9 cellular contexts compared by ENCODE assay signal in the genomic region with DNA sequence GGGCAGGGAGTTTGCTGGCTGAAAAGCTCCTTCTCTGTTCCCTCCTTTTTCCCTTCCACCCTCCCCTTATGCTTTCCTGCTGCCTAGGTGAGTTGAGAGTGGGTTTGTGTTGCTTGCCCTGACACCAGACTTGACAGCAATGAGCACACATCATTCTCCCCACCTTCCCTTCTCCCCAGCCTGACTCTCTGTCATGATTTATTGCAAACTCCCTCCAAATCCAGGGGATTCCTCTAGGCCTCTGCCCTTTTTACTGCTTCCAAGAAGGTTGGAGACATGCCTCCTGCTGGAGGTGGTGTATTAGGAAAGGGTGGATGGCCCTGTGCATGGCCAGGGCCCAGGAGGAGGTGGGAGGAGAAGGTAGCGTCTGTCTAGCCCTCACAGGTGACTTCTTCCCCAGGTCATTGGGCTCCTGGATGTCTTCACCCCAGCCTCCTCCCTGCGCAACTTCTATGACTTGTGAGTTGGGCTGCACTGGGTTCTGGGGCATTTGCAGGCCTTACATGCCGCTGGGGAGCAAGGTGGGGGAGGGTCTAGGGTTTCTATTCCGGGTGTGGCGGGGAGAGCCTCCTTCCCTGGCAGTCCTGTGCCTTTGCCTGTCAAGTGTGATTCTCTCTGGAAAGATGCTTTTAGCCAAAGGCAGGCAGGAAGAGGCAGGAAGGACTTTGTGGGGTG. TPM values are rescaled to one million over a fixed set of nuclear protein-coding genes. Genes with fewer than 3 reads are reported as not detected.
DNase-seq lines count a peak whose midpoint lies in the region; ATAC-seq and TF ChIP-seq lines count a peak whose summit lies in the region.
"Had no signal": no experiment of that assay in that cellular context is flagged by ENCODE, and none has a peak within 500 bp of the region (broad histone marks: within the 10 kb centered on the region; RNA-seq: fewer than 3 reads in every experiment).

No MANE protein-coding gene starts in this region.

- H2BK12ac ChIP-seq in H9 (ENCODE audit: insufficient read length, low read depth, low read length), result no peak overlapping the region

- no peak overlapping the region for H3K4me2 ChIP-seq in H9 (ENCODE audit: insufficient read depth, insufficient read length, low read length)

- no peaks in the 10 kb centered on the region for H3K36me3 ChIP-seq in prostate gland

- ATAC-seq in memory B cell (ENCODE audit: low read depth), result no peak
- ATAC-seq in HG03097 (IDR thresholded peaks at IDR 0.05; ENCODE audit: low FRiP score, unreplicated experiment), result no peak
- ATAC-seq: Panc1 had no signal

- H4K8ac ChIP-seq in H9 (replicated peaks; ENCODE audit: insufficient read length, low read depth, low read length), result no peak overlapping the region

- intact Hi-C loops in activated T-helper 1 cell treated with anti-CD3 and anti-CD28 coated beads, Interleukin-12 subunit alpha, Interleukin-12 subunit beta, Interleukin-2, Interleukin-4 antibody, amounts not matched to agents 30 ng/mL and 10 ng/mL and 1 ng/mL, durations not matched to agents 14 hours and 24 hours and 36 hours (cut with micrococcal nuclease), result no loop called here
- intact Hi-C loops in prostate gland (cut with DNase I), result no loop called here

- H3K4me3 ChIP-seq in prostate gland, result no peak overlapping the region

- H3K9me3 ChIP-seq in H9 (ENCODE audit: control insufficient read depth, low read depth, low read length) (no peaks in the 10 kb centered on the region), prostate gland (no peaks in the 10 kb centered on the region)

- H3K27me3 Mint-ChIP-seq in activated naive CD4-positive, alpha-beta T cell treated with anti-CD3 and anti-CD28 coated beads, Interleukin-2, amount 10 ng/mL, durations not matched to agents 7 days and 5 days, result no peaks in the 10 kb centered on the region
- H3K27me3 Mint-ChIP-seq in activated T-helper 1 cell treated with anti-CD3 and anti-CD28 coated beads, Interleukin-12 subunit alpha, Interleukin-12 subunit beta, Interleukin-2, Interleukin-4 antibody, amounts not matched to agents 30 ng/mL and 10 ng/mL and 1 ng/mL, durations not matched to agents 14 hours and 24 hours and 36 hours (ENCODE audit: insufficient read depth), result no peaks in the 10 kb centered on the region
- H3K27me3 Mint-ChIP-seq in memory B cell (no peaks in the 10 kb centered on the region), type B pancreatic cell (peaks cover 4% of the 10 kb centered on the region), H9 (ENCODE audit: low read depth) (peaks cover 10% of the 10 kb centered on the region)

- no peak for DNase-seq in activated naive CD4-positive, alpha-beta T cell treated with anti-CD3 and anti-CD28 coated beads, Interleukin-2, amount 10 ng/mL, durations not matched to agents 7 days and 5 days
- DNase-seq in activated naive CD4-positive, alpha-beta T cell (lab: John Stamatoyannopoulos, UW), result no peak
- DNase-seq in activated T-helper 1 cell treated with anti-CD3 and anti-CD28 coated beads, Interleukin-12 subunit alpha, Interleukin-12 subunit beta, Interleukin-2, Interleukin-4 antibody, amounts not matched to agents 30 ng/mL and 10 ng/mL and 1 ng/mL, durations not matched to agents 14 hours and 24 hours and 36 hours (ENCODE audit: low spot score), result no peak
- DNase-seq in memory B cell (ENCODE audit: low spot score in 2 of 2) (no peak), type B pancreatic cell (ENCODE audit: extremely low spot score, unreplicated experiment) (no peak), H9 (no peak), prostate gland (ENCODE audit: low spot score) (no peak)

- H3K23me2 ChIP-seq in H9 (ENCODE audit: insufficient read length, low read depth, low read length, poor library complexity, severe bottlenecking), result peaks cover 8% of the 10 kb centered on the region

- TF ChIP-seq POLR2A in prostate gland (IDR thresholded peaks at IDR 0.05), result no peak

- H2BK20ac ChIP-seq in H9 (ENCODE audit: low read depth, low read length, poor library complexity, severe bottlenecking), result no peak overlapping the region

- H3K18ac ChIP-seq in H9 (ENCODE audit: insufficient read length, low read depth, low read length), result no peak overlapping the region

- no peak overlapping the region for H2BK15ac ChIP-seq in H9 (ENCODE audit: low read depth, low read length)

- no peak overlapping the region for H3K56ac ChIP-seq in H9 (ENCODE audit: insufficient read length, low read depth, low read length)

- H2AK5ac ChIP-seq in H9 (ENCODE audit: insufficient read length, low read length), result no peak overlapping the region

- peaks cover 42% of the 10 kb centered on the region for H3K4me1 Mint-ChIP-seq in activated naive CD4-positive, alpha-beta T cell treated with anti-CD3 and anti-CD28 coated beads, Interleukin-2, amount 10 ng/mL, durations not matched to agents 7 days and 5 days
- H3K4me1 Mint-ChIP-seq in activated T-helper 1 cell treated with anti-CD3 and anti-CD28 coated beads, Interleukin-12 subunit alpha, Interleukin-12 subunit beta, Interleukin-2, Interleukin-4 antibody, amounts not matched to agents 30 ng/mL and 10 ng/mL and 1 ng/mL, durations not matched to agents 14 hours and 24 hours and 36 hours (ENCODE audit: low read depth), result peaks cover 44% of the 10 kb centered on the region
- H3K4me1 Mint-ChIP-seq in memory B cell, result peaks cover 43% of the 10 kb centered on the region
- H3K4me1 Mint-ChIP-seq in type B pancreatic cell (ENCODE audit: unreplicated experiment), result peaks cover 36% of the 10 kb centered on the region
- peaks cover 16 to 24% of the 10 kb centered on the region in 2 experiments for H3K4me1 Mint-ChIP-seq in H9

- no peak overlapping the region for H2BK5ac ChIP-seq in H9 (ENCODE audit: insufficient read length, low read length)

- no peak overlapping the region for H3K23ac ChIP-seq in H9 (ENCODE audit: insufficient read length, low read depth, low read length)

- H3K4me3 Mint-ChIP-seq in activated naive CD4-positive, alpha-beta T cell treated with anti-CD3 and anti-CD28 coated beads, Interleukin-2, amount 10 ng/mL, durations not matched to agents 7 days and 5 days, result peak overlapping the region; percentile 81
- H3K4me3 Mint-ChIP-seq in activated T-helper 1 cell treated with anti-CD3 and anti-CD28 coated beads, Interleukin-12 subunit alpha, Interleukin-12 subunit beta, Interleukin-2, Interleukin-4 antibody, amounts not matched to agents 30 ng/mL and 10 ng/mL and 1 ng/mL, durations not matched to agents 14 hours and 24 hours and 36 hours, result peak overlapping the region; percentile 85
- peak overlapping the region; percentile 87 for H3K4me3 Mint-ChIP-seq in memory B cell
- peak overlapping the region; percentile 80 for H3K4me3 Mint-ChIP-seq in type B pancreatic cell
- H3K4me3 Mint-ChIP-seq in H9, result no peak overlapping the region

- peaks cover 2% of the 10 kb centered on the region for H4K20me1 ChIP-seq in H9 (ENCODE audit: control insufficient read depth, insufficient read depth, insufficient read length)

- no peak overlapping the region for H2AFZ ChIP-seq in H9 (ENCODE audit: low read length)

- peaks cover 5% of the 10 kb centered on the region for H3K4me1 ChIP-seq in H9 (ENCODE audit: insufficient read depth, low read length)
- peaks cover 4% of the 10 kb centered on the region for H3K4me1 ChIP-seq in prostate gland (replicated peaks)

- H4K5ac ChIP-seq in H9 (ENCODE audit: insufficient read length, low read depth, low read length), result no peak overlapping the region

- no peak overlapping the region for H3K9ac ChIP-seq in H9 (ENCODE audit: extremely low read depth, insufficient read length, low read length)

- H2BK120ac ChIP-seq in H9 (ENCODE audit: low read depth, low read length, poor library complexity, severe bottlenecking), result no peak overlapping the region

- TF ChIP-seq CTCF in type B pancreatic cell (conservative IDR thresholded peaks at IDR 0.05) (no peak), H9 (conservative IDR thresholded peaks at IDR 0.05) (no peak), prostate gland (IDR thresholded peaks at IDR 0.05) (no peak)

- peaks cover 31% of the 10 kb centered on the region for H3K36me3 Mint-ChIP-seq in activated naive CD4-positive, alpha-beta T cell treated with anti-CD3 and anti-CD28 coated beads, Interleukin-2, amount 10 ng/mL, durations not matched to agents 7 days and 5 days
- H3K36me3 Mint-ChIP-seq in activated T-helper 1 cell treated with anti-CD3 and anti-CD28 coated beads, Interleukin-12 subunit alpha, Interleukin-12 subunit beta, Interleukin-2, Interleukin-4 antibody, amounts not matched to agents 30 ng/mL and 10 ng/mL and 1 ng/mL, durations not matched to agents 14 hours and 24 hours and 36 hours (ENCODE audit: low read depth), result peaks cover 27% of the 10 kb centered on the region
- peaks cover 20% of the 10 kb centered on the region for H3K36me3 Mint-ChIP-seq in memory B cell
- peaks cover 5% of the 10 kb centered on the region for H3K36me3 Mint-ChIP-seq in type B pancreatic cell
- peaks cover 0 to 13% (median 3%) of the 10 kb centered on the region in 3 experiments; a peak in 3 of 7 replicates for H3K36me3 Mint-ChIP-seq in H9 (ENCODE audit: insufficient read depth in 1 of 3, low read depth in 3 of 3)

- no peaks in the 10 kb centered on the region for H3K9me3 Mint-ChIP-seq in activated naive CD4-positive, alpha-beta T cell treated with anti-CD3 and anti-CD28 coated beads, Interleukin-2, amount 10 ng/mL, durations not matched to agents 7 days and 5 days
- H3K9me3 Mint-ChIP-seq in activated T-helper 1 cell treated with anti-CD3 and anti-CD28 coated beads, Interleukin-12 subunit alpha, Interleukin-12 subunit beta, Interleukin-2, Interleukin-4 antibody, amounts not matched to agents 30 ng/mL and 10 ng/mL and 1 ng/mL, durations not matched to agents 14 hours and 24 hours and 36 hours, result no peaks in the 10 kb centered on the region
- H3K9me3 Mint-ChIP-seq in memory B cell (no peaks in the 10 kb centered on the region), type B pancreatic cell (no peaks in the 10 kb centered on the region), H9 (peaks cover 0 to 2% of the 10 kb centered on the region in 2 experiments; a peak in 1 of 5 replicates)

- no peaks in the 10 kb centered on the region; the same call in 1 of the 2 replicates for H3K27me3 ChIP-seq in H9 (ENCODE audit: insufficient read depth, low read length)
- no peaks in the 10 kb centered on the region for H3K27me3 ChIP-seq in prostate gland (replicated peaks; ENCODE audit: insufficient read depth)

- peak overlapping the region; percentile 95 for H3K27ac Mint-ChIP-seq in activated naive CD4-positive, alpha-beta T cell treated with anti-CD3 and anti-CD28 coated beads, Interleukin-2, amount 10 ng/mL, durations not matched to agents 7 days and 5 days
- peak overlapping the region; percentile 92 for H3K27ac Mint-ChIP-seq in activated T-helper 1 cell treated with anti-CD3 and anti-CD28 coated beads, Interleukin-12 subunit alpha, Interleukin-12 subunit beta, Interleukin-2, Interleukin-4 antibody, amounts not matched to agents 30 ng/mL and 10 ng/mL and 1 ng/mL, durations not matched to agents 14 hours and 24 hours and 36 hours
- H3K27ac Mint-ChIP-seq in memory B cell (peak overlapping the region; percentile 2), type B pancreatic cell (peak overlapping the region; percentile 81), H9 (peak overlapping the region in 1 of 3 experiments; percentile 17; a peak in 2 of 7 replicates)

- no peak overlapping the region for H3K4ac ChIP-seq in H9 (ENCODE audit: low read depth, low read length)

- H3K79me1 ChIP-seq in H9 (ENCODE audit: insufficient read depth, low read depth, low read length, poor library complexity, severe bottlenecking), result no peaks in the 10 kb centered on the region

- H3K27ac ChIP-seq in H9 (ENCODE audit: insufficient read length, low read depth, low read length) (no peak overlapping the region), prostate gland (peak overlapping the region in 1 of 2 donors; percentile 81)

- H3K14ac ChIP-seq in H9 (ENCODE audit: insufficient read depth, low read length), result no peak overlapping the region

- H3K79me2 ChIP-seq in H9 (ENCODE audit: insufficient read depth, low read length), result no peaks in the 10 kb centered on the region

- no peak overlapping the region for H3T11ph ChIP-seq in H9 (ENCODE audit: low read length)

- WGBS in H9 (ENCODE audit: extremely low coverage, insufficient read length, low lambda C conversion rate), result no CpG with 5 or more reads among the region's 5 CpGs
- WGBS in prostate gland, result 82% methylated on average over 5 of the region's 5 CpGs

- no peak overlapping the region for H4K91ac ChIP-seq in H9 (ENCODE audit: insufficient read length, low read depth, low read length)

- CTCF ChIA-PET in activated naive CD4-positive, alpha-beta T cell treated with anti-CD3 and anti-CD28 coated beads, Interleukin-2, amount 10 ng/mL, durations not matched to agents 7 days and 5 days (lab: Charles Lee), result interaction anchor here (0.9 to 2.8 kb wide), 9 partner anchors 8 to 105 kb away, joined by 3 to 18 read pairs (median 5); a partner anchor contains a TSS

RNA-seq across cellular contexts. Expression of a gene that starts 2.0 kb away (rescaled TPM):
- 54.6 and 55.7 TPM in 2 replicates for total RNA-seq in activated T-helper 1 cell treated with anti-CD3 and anti-CD28 coated beads, Interleukin-12 subunit alpha, Interleukin-12 subunit beta, Interleukin-2, Interleukin-4 antibody, amounts not matched to agents 30 ng/mL and 10 ng/mL and 1 ng/mL, durations not matched to agents 14 hours and 24 hours and 36 hours
- 29.4 and 67.6 TPM in 2 replicates for total RNA-seq in type B pancreatic cell (ENCODE audit: low replicate concordance)
- total RNA-seq in H9 (2021), result 18.9 and 19.2 TPM in 2 replicates
- total RNA-seq in prostate gland, result 10 to 100 TPM; 34.6 to 53.5 TPM

Comparison
In these comparisons a context has a peak if more than half of its experiments do, and no peak if none do; other contexts are left out.
1. H3K4me3 Mint-ChIP-seq: peak in activated naive CD4-positive, alpha-beta T cell treated with anti-CD3 and anti-CD28 coated beads, Interleukin-2, amount 10 ng/mL, durations not matched to agents 7 days and 5 days (single experiment), activated T-helper 1 cell treated with anti-CD3 and anti-CD28 coated beads, Interleukin-12 subunit alpha, Interleukin-12 subunit beta, Interleukin-2, Interleukin-4 antibody, amounts not matched to agents 30 ng/mL and 10 ng/mL and 1 ng/mL, durations not matched to agents 14 hours and 24 hours and 36 hours (single experiment), memory B cell (single experiment) and type B pancreatic cell (single experiment); none in H9 (0 of 2).